ENCODE assay signal across 24 cellular contexts in genomic region chr10:16845248-16845647, GRCh38.
"Had no signal": no experiment of that assay in that cellular context is flagged by ENCODE, and none has a peak within 500 bp of the region (broad histone marks: within the 10 kb centered on the region; RNA-seq: fewer than 3 reads in every experiment).

No MANE protein-coding gene starts in this region.

- H3K4me1 ChIP-seq: left ventricle myocardium inferior, psoas muscle, right lobe of liver, upper lobe of right lung had no signal

- H3K4me1 Mint-ChIP-seq: central memory CD8-positive, alpha-beta T cell; memory B cell had no signal

- H3K9me3 ChIP-seq: left ventricle myocardium inferior, psoas muscle, right lobe of liver, thoracic aorta, upper lobe of right lung had no signal

- DNase-seq: activated CD4-positive, alpha-beta T cell treated with anti-CD3 and anti-CD28 coated beads, Interleukin-2, amount 10 ng/mL, durations not matched to agents 24 days and 14 days; activated CD4-positive, CD25-positive, alpha-beta regulatory T cell; activated CD8-positive, alpha-beta memory T cell treated with anti-CD3 and anti-CD28 coated beads, Interleukin-2, amount 50 U/mL, for 4 hours; activated CD8-positive, alpha-beta T cell treated with anti-CD3 and anti-CD28 coated beads, Interleukin-2, amount 10 ng/mL, durations not matched to agents 7 days and 5 days; activated effector memory CD4-positive, alpha-beta T cell treated with anti-CD3 and anti-CD28 coated beads, Interleukin-2, amount 50 U/mL, for 16 hours; activated T-cell treated with anti-CD3 and anti-CD28 coated beads, Interleukin-2, amount 50 U/mL, for 48 hours; brain microvascular endothelial cell; effector memory CD4-positive, alpha-beta T cell; hippocampal formation; left ventricle myocardium inferior; occipital lobe; psoas muscle; right lobe of liver; stimulated activated CD4-positive, alpha-beta T cell treated with anti-CD3 and anti-CD28 coated beads, Interleukin-1b, Interleukin-23, amount 100 ng/mL, for 48 hours; stimulated activated naive CD8-positive, alpha-beta T cell treated with anti-CD3 and anti-CD28 coated beads, Interleukin-15, amount 100 ng/mL, for 72 hours; SW 1271; upper lobe of right lung had no signal

- H3K27me3 Mint-ChIP-seq: activated naive CD8-positive, alpha-beta T cell; central memory CD8-positive, alpha-beta T cell; stimulated activated naive CD8-positive, alpha-beta T cell treated with anti-CD3 and anti-CD28 coated beads, Interleukin-15, amount 100 ng/mL, for 72 hours had no signal

- H3K4me3 Mint-ChIP-seq: activated CD4-positive, alpha-beta T cell treated with anti-CD3 and anti-CD28 coated beads, Interleukin-2, amount 10 ng/mL, durations not matched to agents 24 days and 14 days; activated CD8-positive, alpha-beta T cell treated with anti-CD3 and anti-CD28 coated beads, Interleukin-2, amount 10 ng/mL, durations not matched to agents 7 days and 5 days; activated naive CD8-positive, alpha-beta T cell; central memory CD8-positive, alpha-beta T cell; memory B cell; natural killer cell treated with Interleukin-12 subunit alpha and Interleukin-12 subunit beta and Interleukin-15 and Interleukin-18, amount 100 ng/mL, for 72 hours; stimulated activated naive CD8-positive, alpha-beta T cell treated with anti-CD3 and anti-CD28 coated beads, Interleukin-15, amount 100 ng/mL, for 72 hours; T-helper 2 cell treated with Interferon-gamma antibody and Interleukin-4, amounts not matched to agents 5 μg/mL and 100 μg/mL, for 36 hours had no signal

- H3K27me3 ChIP-seq: brain microvascular endothelial cell, right lobe of liver, upper lobe of right lung had no signal

- H3K4me3 ChIP-seq: left ventricle myocardium inferior, psoas muscle, right lobe of liver, thoracic aorta, upper lobe of right lung had no signal

- H3K9me3 Mint-ChIP-seq: activated CD4-positive, alpha-beta T cell treated with anti-CD3 and anti-CD28 coated beads, Interleukin-2, amount 10 ng/mL, durations not matched to agents 24 days and 14 days; central memory CD8-positive, alpha-beta T cell; memory B cell; natural killer cell treated with Interleukin-12 subunit alpha and Interleukin-12 subunit beta and Interleukin-15 and Interleukin-18, amount 100 ng/mL, for 72 hours; stimulated activated naive CD8-positive, alpha-beta T cell treated with anti-CD3 and anti-CD28 coated beads, Interleukin-15, amount 100 ng/mL, for 72 hours; T-helper 2 cell treated with Interferon-gamma antibody and Interleukin-4, amounts not matched to agents 5 μg/mL and 100 μg/mL, for 36 hours had no signal

- H3K27ac Mint-ChIP-seq: activated CD4-positive, alpha-beta T cell treated with anti-CD3 and anti-CD28 coated beads, Interleukin-2, amount 10 ng/mL, durations not matched to agents 24 days and 14 days; activated CD8-positive, alpha-beta T cell treated with anti-CD3 and anti-CD28 coated beads, Interleukin-2, amount 10 ng/mL, durations not matched to agents 7 days and 5 days; activated naive CD8-positive, alpha-beta T cell; memory B cell; natural killer cell treated with Interleukin-12 subunit alpha and Interleukin-12 subunit beta and Interleukin-15 and Interleukin-18, amount 100 ng/mL, for 72 hours; stimulated activated naive CD8-positive, alpha-beta T cell treated with anti-CD3 and anti-CD28 coated beads, Interleukin-15, amount 100 ng/mL, for 72 hours; T-helper 2 cell treated with Interferon-gamma antibody and Interleukin-4, amounts not matched to agents 5 μg/mL and 100 μg/mL, for 36 hours had no signal

- H3K27ac ChIP-seq: brain microvascular endothelial cell, epithelial cell of prostate, left ventricle myocardium inferior, psoas muscle, right lobe of liver, thoracic aorta, upper lobe of right lung had no signal

- H3K36me3 Mint-ChIP-seq: memory B cell; natural killer cell treated with Interleukin-12 subunit alpha and Interleukin-12 subunit beta and Interleukin-15 and Interleukin-18, amount 100 ng/mL, for 72 hours had no signal

- H3K36me3 ChIP-seq: brain microvascular endothelial cell, left ventricle myocardium inferior, right lobe of liver, thoracic aorta, upper lobe of right lung had no signal
